Comparison of ENCODE assay signal across 18 cellular contexts in genomic region chr5:33322632-33323031, GRCh38.
A peak's percentile ranks its signal among the peaks of the same experiment; 100 is the strongest.
DNase-seq lines count a peak whose midpoint lies in the region; ATAC-seq and TF ChIP-seq lines count a peak whose summit lies in the region.
"Had no signal": no experiment of that assay in that cellular context is flagged by ENCODE, and none has a peak within 500 bp of the region (broad histone marks: within the 10 kb centered on the region; RNA-seq: fewer than 3 reads in every experiment).

No MANE protein-coding gene starts in this region.

- no peak for TF ChIP-seq EP300 in sigmoid colon (IDR thresholded peaks at IDR 0.05)

- peak; percentile 59 for ATAC-seq in Right ventricle myocardium superior (ENCODE audit: poor library complexity)
- peak in 3 of 4 donors; percentile 36 to 49 (median 45) for ATAC-seq in heart left ventricle
- ATAC-seq in gastrocnemius medialis, result no peak
- no peak for ATAC-seq in GM23338
- ATAC-seq: K562 had no signal

- H3K27ac Mint-ChIP-seq in GM23338, result no peak overlapping the region
- H3K27ac Mint-ChIP-seq: CD8-positive, alpha-beta memory T cell had no signal

- DNase-seq in Right ventricle myocardium superior, result no peak
- no peak for DNase-seq in cardiac septum (ENCODE audit: low spot score)
- no peak for DNase-seq in heart left ventricle
- DNase-seq in sigmoid colon, result no peak
- no peak for DNase-seq in LoVo (ENCODE audit: low spot score)
- DNase-seq in gastrocnemius medialis, result no peak
- no peak for DNase-seq in stimulated activated naive CD4-positive, alpha-beta T cell (lab: John Stamatoyannopoulos, UW)
- DNase-seq in GM23338 (ENCODE audit: low spot score), result no peak
- DNase-seq: CD8-positive, alpha-beta memory T cell; DMS79 treated with DMSO at 0.1 percent for 48 hours; HCEC 1CT; NCI-H1436; NCI-H2029 treated with DMSO at 0.1 percent for 48 hours; NCI-H2171 treated with DMSO at 0.1 percent for 48 hours; NCI-H510A; SHP77 treated with DMSO at 0.1 percent for 48 hours had no signal

- 86 to 92% (median 89%) methylated on average over 4 of the region's 4 CpGs for WGBS in heart left ventricle, 4 donors
- 92 to 93% methylated on average over 4 of the region's 4 CpGs for WGBS in sigmoid colon, 2 donors

- H3K4me3 Mint-ChIP-seq in GM23338, result no peak overlapping the region
- H3K4me3 Mint-ChIP-seq: CD8-positive, alpha-beta memory T cell had no signal

- no peaks in the 10 kb centered on the region for H3K36me3 Mint-ChIP-seq in GM23338 (ENCODE audit: low read depth)
- H3K36me3 Mint-ChIP-seq: CD8-positive, alpha-beta memory T cell had no signal

- no peaks in the 10 kb centered on the region for H3F3A ChIP-seq in GM23338 (replicated peaks; ENCODE audit: low read depth)

- H3K36me3 ChIP-seq in heart left ventricle, result no peaks in the 10 kb centered on the region
- no peaks in the 10 kb centered on the region for H3K36me3 ChIP-seq in sigmoid colon
- no peaks in the 10 kb centered on the region for H3K36me3 ChIP-seq in gastrocnemius medialis
- H3K36me3 ChIP-seq in GM23338 (ENCODE audit: insufficient read depth), result no peaks in the 10 kb centered on the region
- H3K36me3 ChIP-seq: BLaER1 treated with 17β-estradiol and CSF1 and Interleukin-3, amounts not matched to agents 10 nM and 100 nM had no signal

- no peak for TF ChIP-seq CTCF in heart left ventricle (IDR thresholded peaks at IDR 0.05)
- no peak for TF ChIP-seq CTCF in sigmoid colon (IDR thresholded peaks at IDR 0.05)
- no peak for TF ChIP-seq CTCF in gastrocnemius medialis (IDR thresholded peaks at IDR 0.05 in 4 of 5, conservative IDR thresholded peaks at IDR 0.05 in 1 of 5)
- TF ChIP-seq CTCF in GM23338 (conservative IDR thresholded peaks at IDR 0.05; ENCODE audit: low read depth in 2 of 2), result no peak

- H3K4me3 ChIP-seq in heart left ventricle (peak overlapping the region in 1 of 12 donors; percentile 12), sigmoid colon (no peak overlapping the region), gastrocnemius medialis (no peak overlapping the region), GM23338 (no peak overlapping the region)
- H3K4me3 ChIP-seq: BLaER1 treated with 17β-estradiol and CSF1 and Interleukin-3, amounts not matched to agents 10 nM and 100 nM; K562 had no signal

- H3K27me3 ChIP-seq in heart left ventricle, result no peaks in the 10 kb centered on the region
- no peaks in the 10 kb centered on the region for H3K27me3 ChIP-seq in sigmoid colon
- no peaks in the 10 kb centered on the region for H3K27me3 ChIP-seq in gastrocnemius medialis
- no peaks in the 10 kb centered on the region for H3K27me3 ChIP-seq in GM23338 (ENCODE audit: insufficient read depth)
- H3K27me3 ChIP-seq: BLaER1 treated with 17β-estradiol and CSF1 and Interleukin-3, amounts not matched to agents 10 nM and 100 nM had no signal

- no peaks in the 10 kb centered on the region for H3K9me2 ChIP-seq in GM23338 (ENCODE audit: insufficient read depth)

- in situ Hi-C loops in gastrocnemius medialis (cut with MboI; ENCODE audit: low sequenced_read_pairs in 4 of 4), result no loop called here

- H3K9me3 ChIP-seq in heart left ventricle, result no peaks in the 10 kb centered on the region
- H3K9me3 ChIP-seq in sigmoid colon, result no peaks in the 10 kb centered on the region
- no peaks in the 10 kb centered on the region for H3K9me3 ChIP-seq in gastrocnemius medialis

- H3K79me2 ChIP-seq in GM23338 (replicated peaks; ENCODE audit: insufficient read depth), result no peaks in the 10 kb centered on the region

- H2AFZ ChIP-seq in GM23338, result no peak overlapping the region

- H3K4me1 Mint-ChIP-seq in GM23338, result no peaks in the 10 kb centered on the region
- H3K4me1 Mint-ChIP-seq: CD8-positive, alpha-beta memory T cell had no signal

- H3K27ac ChIP-seq in heart left ventricle, result peak overlapping the region in 6 of 12 donors; percentile 2 to 70 (median 61)
- peak overlapping the region; percentile 30 to 77 (median 60) for H3K27ac ChIP-seq in sigmoid colon
- H3K27ac ChIP-seq in gastrocnemius medialis, result peak overlapping the region in 1 of 4 donors; percentile 32
- H3K27ac ChIP-seq in GM23338 (ENCODE audit: low read depth), result no peak overlapping the region
- H3K27ac ChIP-seq: BLaER1 treated with 17β-estradiol and CSF1 and Interleukin-3, amounts not matched to agents 10 nM and 100 nM had no signal

- intact Hi-C loops in Right ventricle myocardium superior (cut with DNase I) (no loop called here), cardiac septum (cut with DNase I) (loop anchor here (5.0 kb wide), 1 partner anchor 40 kb away; no protein-coding TSS in a partner anchor), heart left ventricle (cut with DNase I) (no loop called here), sigmoid colon (cut with DNase I) (loop anchor here (2.0 to 5.0 kb wide), 3 partner anchors 14 to 85 kb away; no protein-coding TSS in a partner anchor), gastrocnemius medialis (cut with DNase I; ENCODE audit: low total_unique reads) (no loop called here)

- H4K20me1 ChIP-seq in GM23338 (replicated peaks; ENCODE audit: insufficient read depth), result no peaks in the 10 kb centered on the region
- H4K20me1 ChIP-seq: BLaER1 treated with 17β-estradiol and CSF1 and Interleukin-3, amounts not matched to agents 10 nM and 100 nM had no signal

- no peak for TF ChIP-seq POLR2A in heart left ventricle (IDR thresholded peaks at IDR 0.05)
- TF ChIP-seq POLR2A in sigmoid colon (IDR thresholded peaks at IDR 0.05), result no peak
- no peak for TF ChIP-seq POLR2A in gastrocnemius medialis (IDR thresholded peaks at IDR 0.05)

- H3K27me3 Mint-ChIP-seq in GM23338 (ENCODE audit: insufficient read depth, low read depth, poor library complexity), result no peaks in the 10 kb centered on the region
- H3K27me3 Mint-ChIP-seq: CD8-positive, alpha-beta memory T cell had no signal

- no peaks in the 10 kb centered on the region for H3K9me3 Mint-ChIP-seq in GM23338

- H3K4me1 ChIP-seq in heart left ventricle (peaks cover 0 to 31% (median 0%) of the 10 kb centered on the region in 12 donors), sigmoid colon (peaks cover 0 to 54% (median 41%) of the 10 kb centered on the region in 4 donors), gastrocnemius medialis (no peaks in the 10 kb centered on the region), GM23338 (ENCODE audit: insufficient read depth) (no peaks in the 10 kb centered on the region)

- no peak overlapping the region for H3K4me2 ChIP-seq in GM23338
- H3K4me2 ChIP-seq: BLaER1 treated with 17β-estradiol and CSF1 and Interleukin-3, amounts not matched to agents 10 nM and 100 nM had no signal

TF ChIP-seq in GM23338, 12 proteins besides CTCF, POLR2A, EP300 and RAD21 (continues in another document):
- no peak for TF ChIP-seq REST (IDR thresholded peaks at IDR 0.05; ENCODE audit: unreplicated experiment)
- TF ChIP-seq JUNB (IDR thresholded peaks at IDR 0.05; ENCODE audit: unreplicated experiment), result no peak
- no peak for TF ChIP-seq ZNF114 (CRISPR knock-in tag; IDR thresholded peaks at IDR 0.05)
- no peak for TF ChIP-seq EZH2phosphoT487 (IDR thresholded peaks at IDR 0.05; ENCODE audit: unreplicated experiment)
- TF ChIP-seq CREB1 (CRISPR knock-in tag; IDR thresholded peaks at IDR 0.05; ENCODE audit: low read depth), result no peak
- TF ChIP-seq ETS1 (IDR thresholded peaks at IDR 0.05), result no peak
- TF ChIP-seq ZNF331 (CRISPR knock-in tag; IDR thresholded peaks at IDR 0.05; ENCODE audit: low read depth), result no peak
- TF ChIP-seq POLR2AphosphoS5 (IDR thresholded peaks at IDR 0.05; ENCODE audit: low read depth), result no peak

Comparison
In these comparisons a context has a peak if more than half of its experiments do, and no peak if none do; other contexts are left out.
1. intact Hi-C loops: an anchor here in cardiac septum (5.0 kb wide) and sigmoid colon (2.0 to 5.0 kb wide); none called in Right ventricle myocardium superior, heart left ventricle and gastrocnemius medialis.
2. ATAC-seq: peak in Right ventricle myocardium superior (single experiment) and heart left ventricle (3 of 4); none in gastrocnemius medialis (0 of 2) and GM23338 (single experiment).